1 cellular context compared by ENCODE assay signal in genomic region chr17:78669256-78669974, GRCh38.
TF ChIP-seq lines count a peak whose summit lies in the region.

No MANE protein-coding gene starts in this region.

TF ChIP-seq in GM12878, 131 proteins besides CTCF, POLR2A, EP300 and RAD21:
- TF ChIP-seq HCFC1 (IDR thresholded peaks at IDR 0.05; ENCODE audit: low read length) (no peak), POLR2AphosphoS5 (IDR thresholded peaks at IDR 0.05; ENCODE audit: low read length) (peak; percentile 42; the same call in 1 of the 2 replicates)
